20 cellular contexts compared by ENCODE assay signal in genomic region chr5:56105511-56106372, GRCh38.
DNase-seq lines count a peak whose midpoint lies in the region; ATAC-seq and TF ChIP-seq lines count a peak whose summit lies in the region.
"Had no signal": no experiment of that assay in that cellular context is flagged by ENCODE, and none has a peak within 500 bp of the region (broad histone marks: within the 10 kb centered on the region; RNA-seq: fewer than 3 reads in every experiment).

No MANE protein-coding gene starts in this region.

- H3K4me3 Mint-ChIP-seq in activated T-cell treated with anti-CD3 and anti-CD28 coated beads, Interleukin-2, amount 50 U/mL, for 24 hours, result no peak overlapping the region
- H3K4me3 Mint-ChIP-seq: natural killer cell had no signal

- no peak for TF ChIP-seq RAD21 in Ishikawa (IDR thresholded peaks at IDR 0.05; ENCODE audit: low read depth)

- H3K36me3 ChIP-seq in spleen (no peaks in the 10 kb centered on the region), gastroesophageal sphincter (no peaks in the 10 kb centered on the region)
- H3K36me3 ChIP-seq: esophagus squamous epithelium, MG63 had no signal

- peak overlapping the region in 6 of 8 donors; percentile 10 to 60 (median 46) for H3K27ac ChIP-seq in spleen
- H3K27ac ChIP-seq in gastroesophageal sphincter, result no peak overlapping the region
- H3K27ac ChIP-seq: coronary artery, esophagus squamous epithelium, testis had no signal

- H3K4me1 Mint-ChIP-seq in activated T-cell treated with anti-CD3 and anti-CD28 coated beads, Interleukin-2, amount 50 U/mL, for 24 hours (ENCODE audit: low read depth), result peaks cover 63% of the 10 kb centered on the region
- H3K4me1 Mint-ChIP-seq: natural killer cell had no signal

- TF ChIP-seq POLR2A in spleen (IDR thresholded peaks at IDR 0.05) (no peak), gastroesophageal sphincter (IDR thresholded peaks at IDR 0.05) (no peak)

- no peaks in the 10 kb centered on the region for H3K9me3 Mint-ChIP-seq in activated T-cell treated with anti-CD3 and anti-CD28 coated beads, Interleukin-2, amount 50 U/mL, for 24 hours
- H3K9me3 Mint-ChIP-seq: natural killer cell had no signal

- H3K27ac Mint-ChIP-seq in activated T-cell treated with anti-CD3 and anti-CD28 coated beads, Interleukin-2, amount 50 U/mL, for 24 hours, result peak overlapping the region; percentile 53
- H3K27ac Mint-ChIP-seq: natural killer cell had no signal

- H3K9me3 ChIP-seq in spleen (peaks cover 0 to 8% (median 0%) of the 10 kb centered on the region in 8 donors), gastroesophageal sphincter (no peaks in the 10 kb centered on the region)
- H3K9me3 ChIP-seq: Caco-2, esophagus squamous epithelium, MG63, testis had no signal

- no peak for TF ChIP-seq CTCF in fibroblast of the aortic adventitia (IDR thresholded peaks at IDR 0.05; ENCODE audit: insufficient read depth, low read length)
- TF ChIP-seq CTCF in spleen (IDR thresholded peaks at IDR 0.05 in 8 of 11, conservative IDR thresholded peaks at IDR 0.05 in 3 of 11), result no peak
- no peak for TF ChIP-seq CTCF in gastroesophageal sphincter (IDR thresholded peaks at IDR 0.05)

- DNase-seq in activated T-cell treated with anti-CD3 and anti-CD28 coated beads, Interleukin-2, amount 50 U/mL, for 24 hours, result no peak
- DNase-seq in activated T-cell treated with anti-CD3 and anti-CD28 coated beads, Interleukin-2, amount 50 U/mL, for 48 hours, result no peak
- DNase-seq in fibroblast of the aortic adventitia (ENCODE audit: low read depth), result peak; percentile 44
- no peak for DNase-seq in spleen
- DNase-seq: Caco-2, esophagus squamous epithelium, GF-D8, GOT3, MG63, natural killer cell, NCI-H2081, NCI-H526, PC-3, testis had no signal

- H3K4me3 ChIP-seq in fibroblast of the aortic adventitia (ENCODE audit: low read depth, low read length) (no peak overlapping the region), spleen (no peak overlapping the region), gastroesophageal sphincter (no peak overlapping the region)
- H3K4me3 ChIP-seq: coronary artery, esophagus squamous epithelium, MG63, testis had no signal

- intact Hi-C loops in spleen (cut with DNase I; ENCODE audit: low total_unique reads), result no loop called here

- H3K4me1 ChIP-seq in spleen (peaks cover 10 to 75% (median 26%) of the 10 kb centered on the region in 6 donors), gastroesophageal sphincter (peaks cover 0 to 5% (median 0%) of the 10 kb centered on the region in 3 donors)
- H3K4me1 ChIP-seq: testis had no signal

- ATAC-seq in gastroesophageal sphincter (no peak), HG03045 (IDR thresholded peaks at IDR 0.05; ENCODE audit: unreplicated experiment) (no peak), GM21381 (IDR thresholded peaks at IDR 0.05; ENCODE audit: unreplicated experiment) (no peak)
- ATAC-seq: activated CD4-positive, CD25-positive, alpha-beta regulatory T cell treated with anti-CD3 and anti-CD28 coated beads, Interleukin-2, amount 50 U/mL, for 24 hours; natural killer cell; PC-3 had no signal

- no peak for TF ChIP-seq EP300 in Ishikawa (IDR thresholded peaks at IDR 0.05; ENCODE audit: borderline replicate concordance)
- no peak for TF ChIP-seq EP300 in gastroesophageal sphincter (IDR thresholded peaks at IDR 0.05)

- H3K27me3 Mint-ChIP-seq in activated T-cell treated with anti-CD3 and anti-CD28 coated beads, Interleukin-2, amount 50 U/mL, for 24 hours, result no peaks in the 10 kb centered on the region

- H3K27me3 ChIP-seq in spleen (replicated peaks in 1 of 7) (no peaks in the 10 kb centered on the region), gastroesophageal sphincter (no peaks in the 10 kb centered on the region)
- H3K27me3 ChIP-seq: esophagus squamous epithelium, MG63, testis had no signal

- no peaks in the 10 kb centered on the region for H3K36me3 Mint-ChIP-seq in activated T-cell treated with anti-CD3 and anti-CD28 coated beads, Interleukin-2, amount 50 U/mL, for 24 hours (ENCODE audit: low read depth)
- H3K36me3 Mint-ChIP-seq: natural killer cell had no signal

- WGBS in spleen, 5 donors, result 43 to 58% (median 52%) methylated on average over 7 of the region's 7 CpGs
- WGBS in gastroesophageal sphincter (ENCODE audit: low coverage in 1 of 2), 2 donors, result 64 to 69% methylated on average over 5 to 7 of the region's 7 CpGs

TF ChIP-seq in Ishikawa, 13 proteins besides CTCF, POLR2A, EP300 and RAD21:
- TF ChIP-seq REST (IDR thresholded peaks at IDR 0.05; ENCODE audit: low read depth) (peak; percentile 15; the same call in 1 of the 2 replicates), CEBPB (IDR thresholded peaks at IDR 0.05) (no peak), EGR1 (IDR thresholded peaks at IDR 0.05) (no peak), MAX (IDR thresholded peaks at IDR 0.05) (no peak)
TF ChIP-seq in Ishikawa: peak in this region for 1.

Comparison
In these comparisons a context has a peak if more than half of its experiments do, and no peak if none do; other contexts are left out.
1. H3K27ac ChIP-seq: peak in spleen (6 of 8); none in gastroesophageal sphincter (0 of 4).